In genomic region chr17:48313096-48313495, GRCh38 we compare ENCODE assay signal across 15 cellular contexts.
"Had no signal": no experiment of that assay in that cellular context is flagged by ENCODE, and none has a peak within 500 bp of the region (broad histone marks: within the 10 kb centered on the region; RNA-seq: fewer than 3 reads in every experiment).

No MANE protein-coding gene starts in this region.

- DNase-seq: cortex of kidney; dorsolateral prefrontal cortex; effector CD8-positive, alpha-beta T cell; heart left ventricle; hippocampal formation; kidney glomerular epithelial cell; mucosa of descending colon; sigmoid colon; stimulated activated CD4-positive, alpha-beta T cell treated with anti-CD3 and anti-CD28 coated beads, Interleukin-2, amount 100 ng/mL, for 24 hours; stimulated activated naive CD4-positive, alpha-beta T cell treated with Interleukin-2 at 50 U/mL for 16 hours; thyroid gland; upper lobe of left lung; uterus had no signal

- H3K9me3 Mint-ChIP-seq: nephron had no signal

- H3K4me3 Mint-ChIP-seq: nephron had no signal

- ATAC-seq: esophagus mucosa, heart left ventricle, mucosa of descending colon had no signal
